In genomic region chr9:35689601-35690446, GRCh38 we compare ENCODE assay signal across 8 cellular contexts. TPM values are rescaled to one million over a fixed set of nuclear protein-coding genes. Genes with fewer than 3 reads are reported as not detected.
DNase-seq lines count a peak whose midpoint lies in the region; ATAC-seq and TF ChIP-seq lines count a peak whose summit lies in the region.

Gene TPM2, minus strand, starts transcription at chr9:35689925. Its CDS starts 108 bp downstream, at chr9:35689817.

- H3K36me3 Mint-ChIP-seq in natural killer cell treated with Interleukin-12 subunit alpha and Interleukin-12 subunit beta and Interleukin-15 and Interleukin-18, amount 100 ng/mL, for 72 hours = no peaks in the 10 kb centered on the region

- H3K79me2 ChIP-seq in GM23248 (ENCODE audit: insufficient read depth) (peaks cover 57% of the 10 kb centered on the region), SU-DHL-6 (ENCODE audit: insufficient read depth, low read length) (no peaks in the 10 kb centered on the region), fibroblast of lung (ENCODE audit: control insufficient read depth, insufficient read depth, low read length) (peaks cover 47% of the 10 kb centered on the region)

- no peaks in the 10 kb centered on the region for H3K9me3 ChIP-seq in GM23248 (ENCODE audit: low read depth)
- no peaks in the 10 kb centered on the region for H3K9me3 ChIP-seq in SU-DHL-6 (ENCODE audit: insufficient read depth, low read length)
- H3K9me3 ChIP-seq in fibroblast of lung (ENCODE audit: control insufficient read depth, insufficient read depth, low read depth, low read length) = no peaks in the 10 kb centered on the region

- peaks cover 5 to 16% of the 10 kb centered on the region in 2 donors for H3K4me1 Mint-ChIP-seq in natural killer cell treated with Interleukin-12 subunit alpha and Interleukin-12 subunit beta and Interleukin-15 and Interleukin-18, amount 100 ng/mL, for 72 hours (ENCODE audit: low read depth in 2 of 2)

- peak within 1 kb of the TSS; percentile 91 for H3K4me3 Mint-ChIP-seq in natural killer cell treated with Interleukin-12 subunit alpha and Interleukin-12 subunit beta and Interleukin-15 and Interleukin-18, amount 100 ng/mL, for 72 hours

- peak within 1 kb of the TSS; percentile 16 to 58 for H3K27ac Mint-ChIP-seq in natural killer cell treated with Interleukin-12 subunit alpha and Interleukin-12 subunit beta and Interleukin-15 and Interleukin-18, amount 100 ng/mL, for 72 hours

- no peaks in the 10 kb centered on the region for H3K9me3 Mint-ChIP-seq in natural killer cell treated with Interleukin-12 subunit alpha and Interleukin-12 subunit beta and Interleukin-15 and Interleukin-18, amount 100 ng/mL, for 72 hours

- peak within 1 kb of the TSS; percentile 94 for H3K9ac ChIP-seq in GM23248
- H3K9ac ChIP-seq in SU-DHL-6 (ENCODE audit: low read length) = peak within 1 kb of the TSS; percentile 18; the same call in 1 of the 2 replicates
- peak within 1 kb of the TSS; percentile 73 for H3K9ac ChIP-seq in fibroblast of lung (ENCODE audit: insufficient read depth, low read length)

- 0 to 1% methylated on average over 35 to 50 of the region's 67 CpGs for WGBS in GM23248 (ENCODE audit: low coverage in 1 of 2, low lambda C conversion rate in 2 of 2, missing lambda C conversion rate in 2 of 2), 2 experiments

- in situ Hi-C loops in GM23248 (cut with MboI) = no loop called here

- no peaks in the 10 kb centered on the region for H3K27me3 ChIP-seq in GM23248 (replicated peaks; ENCODE audit: insufficient read depth)
- no peaks in the 10 kb centered on the region for H3K27me3 ChIP-seq in SU-DHL-6 (ENCODE audit: low read length)
- no peaks in the 10 kb centered on the region for H3K27me3 ChIP-seq in fibroblast of lung (ENCODE audit: control insufficient read depth, insufficient read depth, low read length)

- peaks cover 41% of the 10 kb centered on the region for H3K4me1 ChIP-seq in GM23248 (ENCODE audit: insufficient read depth)
- H3K4me1 ChIP-seq in fibroblast of lung (ENCODE audit: control insufficient read depth, extremely low read depth, insufficient read depth, low read length) = peaks cover 24% of the 10 kb centered on the region

- H3F3A ChIP-seq in GM23248 (ENCODE audit: insufficient read depth) (peaks cover 73% of the 10 kb centered on the region), SU-DHL-6 (ENCODE audit: insufficient read depth) (no peaks in the 10 kb centered on the region)

- no peak for ATAC-seq in natural killer cell treated with Interleukin-12 subunit alpha and Interleukin-12 subunit beta and Interleukin-15 and Interleukin-18, amount 100 ng/mL, for 72 hours
- ATAC-seq in HG03025 (IDR thresholded peaks at IDR 0.05; ENCODE audit: low FRiP score, unreplicated experiment) (no peak), GM19023 (IDR thresholded peaks at IDR 0.05; ENCODE audit: unreplicated experiment) (no peak)

- H3K9me2 ChIP-seq in GM23248 (ENCODE audit: insufficient read depth) = no peaks in the 10 kb centered on the region
- no peaks in the 10 kb centered on the region for H3K9me2 ChIP-seq in SU-DHL-6 (replicated peaks; ENCODE audit: insufficient read depth, low read length)

- H3K4me2 ChIP-seq in GM23248 (ENCODE audit: unreplicated experiment) (peak within 1 kb of the TSS; percentile 89), SU-DHL-6 (ENCODE audit: low read depth, low read length, poor library complexity, severe bottlenecking) (peak within 1 kb of the TSS; percentile 38), fibroblast of lung (ENCODE audit: extremely low read depth, insufficient read depth, low read length) (peak within 1 kb of the TSS; percentile 99)

- peaks cover 35% of the 10 kb centered on the region for H4K20me1 ChIP-seq in GM23248 (ENCODE audit: insufficient read depth)
- no peaks in the 10 kb centered on the region for H4K20me1 ChIP-seq in SU-DHL-6 (ENCODE audit: low read depth, low read length)
- H4K20me1 ChIP-seq in fibroblast of lung (ENCODE audit: control insufficient read depth, extremely low read depth, insufficient read depth, low read length) = peaks cover 2% of the 10 kb centered on the region

- peaks cover 22% of the 10 kb centered on the region for H3K36me3 ChIP-seq in GM23248 (ENCODE audit: low read depth)
- no peaks in the 10 kb centered on the region for H3K36me3 ChIP-seq in SU-DHL-6 (ENCODE audit: low read length)
- H3K36me3 ChIP-seq in fibroblast of lung (ENCODE audit: control insufficient read depth, insufficient read depth, low read length) = peaks cover 18% of the 10 kb centered on the region

- peak within 1 kb of the TSS; percentile 89 for H3K27ac ChIP-seq in GM23248
- no peak within 1 kb of the TSS for H3K27ac ChIP-seq in SU-DHL-6 (ENCODE audit: low read depth, low read length)
- peak within 1 kb of the TSS; percentile 84 for H3K27ac ChIP-seq in fibroblast of lung (ENCODE audit: insufficient read depth, low read length)

- H2AFZ ChIP-seq in GM23248 = peak within 1 kb of the TSS; percentile 44
- peak within 1 kb of the TSS; percentile 60 for H2AFZ ChIP-seq in SU-DHL-6 (ENCODE audit: low read depth, low read length, severe bottlenecking)
- no peak within 1 kb of the TSS for H2AFZ ChIP-seq in fibroblast of lung (ENCODE audit: low read length)

- H3K27me3 Mint-ChIP-seq in natural killer cell treated with Interleukin-12 subunit alpha and Interleukin-12 subunit beta and Interleukin-15 and Interleukin-18, amount 100 ng/mL, for 72 hours = no peaks in the 10 kb centered on the region

- peak; percentile 90 for DNase-seq in GM23248
- peak; percentile 86 to 90 for DNase-seq in fibroblast of lung (ENCODE audit: low read depth in 2 of 2)
- no peak for DNase-seq in natural killer cell treated with Interleukin-12 subunit alpha and Interleukin-12 subunit beta and Interleukin-15 and Interleukin-18, amount 100 ng/mL, for 72 hours (ENCODE audit: low spot score)
- DNase-seq in superior temporal gyrus (ENCODE audit: extremely low spot score) = no peak
- no peak for DNase-seq in COLO829 (ENCODE audit: low spot score)

- H3K4me3 ChIP-seq in GM23248 (peak within 1 kb of the TSS; percentile 98), SU-DHL-6 (ENCODE audit: insufficient read depth, low read length, poor library complexity, severe bottlenecking) (peak within 1 kb of the TSS; percentile 16), fibroblast of lung (replicated peaks in 1 of 4; ENCODE audit: control extremely low read depth in 1 of 4, insufficient read depth in 1 of 4, low read depth in 3 of 4, low read length in 4 of 4) (peak within 1 kb of the TSS; percentile 57 to 99 (median 67))

- TF ChIP-seq CTCF in SU-DHL-6 (IDR thresholded peaks at IDR 0.05; ENCODE audit: insufficient read depth, low read length, poor library complexity, severe bottlenecking) (no peak), fibroblast of lung (conservative IDR thresholded peaks at IDR 0.05 in 1 of 2, IDR thresholded peaks at IDR 0.05 in 1 of 2; ENCODE audit: low read depth in 1 of 2, low read length in 2 of 2) (no peak)

RNA-seq across cellular contexts. Expression of gene TPM2, which starts in this region (rescaled TPM):
- 1,596 and 1,625 TPM in 2 replicates for total RNA-seq in GM23248 (2014; rRNA removed; shearing (Covaris generic))
- polyA plus RNA-seq in GM23248 (2016; fragmentation: Nextera tagmentation; extraction: Ambion mirVana) (3,527 and 3,584 TPM in 2 replicates), fibroblast of lung (1,280 and 1,927 TPM in 2 replicates)
- 696 and 1,003 TPM in 2 replicates for total RNA-seq in fibroblast of lung
- polyA plus RNA-seq in fibroblast of lung (2012) = 2,024 and 3,299 TPM in 2 replicates
- polyA minus RNA-seq in fibroblast of lung (ENCODE audit: low replicate concordance) = 204 and 281 TPM in 2 replicates
- 1 to 10 TPM; 1.4 to 5.9 TPM for total RNA-seq in natural killer cell treated with Interleukin-12 subunit alpha and Interleukin-12 subunit beta and Interleukin-15 and Interleukin-18, amount 100 ng/mL, for 72 hours

Comparison
In these comparisons a context has a peak if more than half of its experiments do, and no peak if none do; other contexts are left out.
1. RNA of gene TPM2 (total RNA-seq): 1,596 to 1,625 TPM in GM23248 and 696 to 1,003 TPM in fibroblast of lung; 1.4 to 5.9 TPM in natural killer cell treated with Interleukin-12 subunit alpha and Interleukin-12 subunit beta and Interleukin-15 and Interleukin-18, amount 100 ng/mL, for 72 hours; every median in the first group is over 100 times any median in the second.
2. DNase-seq: peak in GM23248 (single experiment) and fibroblast of lung (2 of 2); none in natural killer cell treated with Interleukin-12 subunit alpha and Interleukin-12 subunit beta and Interleukin-15 and Interleukin-18, amount 100 ng/mL, for 72 hours (single experiment), superior temporal gyrus (single experiment) and COLO829 (single experiment).
3. H3K4me2 ChIP-seq: peak in every context shown above with its lines; median percentile 99 in fibroblast of lung; 89 in GM23248; 38 in SU-DHL-6.
4. H3K4me3 ChIP-seq: peak in every context shown above with its lines; median percentile 98 in GM23248; 67 in fibroblast of lung; 16 in SU-DHL-6.
5. H3K9ac ChIP-seq: peak in every context shown above with its lines; median percentile 94 in GM23248; 73 in fibroblast of lung; 18 in SU-DHL-6.